ENCODE assay signal across 1 cellular context in the genomic region with DNA sequence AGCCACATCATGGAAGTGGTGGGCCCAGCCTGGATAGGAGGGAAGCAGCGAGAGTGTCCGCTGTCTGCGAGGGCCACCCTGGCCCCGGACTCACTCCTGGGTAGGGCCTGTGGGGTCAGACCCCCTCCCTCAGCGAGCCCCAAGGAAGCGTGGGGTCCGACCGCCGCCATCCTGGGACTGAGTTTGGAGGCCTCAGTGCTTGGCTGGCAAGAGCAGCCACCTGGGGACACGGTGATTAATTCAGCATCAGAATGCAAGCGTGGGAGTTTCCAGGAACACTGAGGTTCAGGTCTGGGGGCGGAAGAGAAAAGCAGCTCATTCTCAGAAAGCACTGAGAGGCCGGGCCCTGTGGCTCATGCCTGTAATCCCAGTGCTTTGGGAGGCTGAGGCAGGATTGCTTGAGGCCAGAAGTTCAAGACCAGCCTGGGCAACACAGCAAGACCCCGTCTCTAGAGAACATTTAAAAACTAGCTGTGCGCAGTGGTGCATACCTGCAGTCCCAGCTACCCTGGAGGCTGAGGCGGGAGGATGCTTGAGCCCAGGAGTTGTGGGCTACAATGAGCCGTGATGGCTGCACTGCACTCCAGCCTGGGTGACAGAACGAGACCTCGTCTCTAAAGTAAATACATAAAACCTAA.
TF ChIP-seq lines count a peak whose summit lies in the region.

No MANE protein-coding gene starts in this region.

TF ChIP-seq in HEK293, 187 proteins besides CTCF, POLR2A, EP300 and RAD21 (continued from another document):
- TF ChIP-seq, protein P1, sequence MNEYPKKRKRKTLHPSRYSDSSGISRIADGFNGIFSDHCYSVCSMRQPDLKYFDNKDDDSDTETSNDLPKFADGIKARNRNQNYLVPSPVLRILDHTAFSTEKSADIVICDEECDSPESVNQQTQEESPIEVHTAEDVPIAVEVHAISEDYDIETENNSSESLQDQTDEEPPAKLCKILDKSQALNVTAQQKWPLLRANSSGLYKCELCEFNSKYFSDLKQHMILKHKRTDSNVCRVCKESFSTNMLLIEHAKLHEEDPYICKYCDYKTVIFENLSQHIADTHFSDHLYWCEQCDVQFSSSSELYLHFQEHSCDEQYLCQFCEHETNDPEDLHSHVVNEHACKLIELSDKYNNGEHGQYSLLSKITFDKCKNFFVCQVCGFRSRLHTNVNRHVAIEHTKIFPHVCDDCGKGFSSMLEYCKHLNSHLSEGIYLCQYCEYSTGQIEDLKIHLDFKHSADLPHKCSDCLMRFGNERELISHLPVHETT (tag by site-specific recombination; IDR thresholded peaks at IDR 0.05), result no peak
- no peak for TF ChIP-seq ZNF423 (tag by site-specific recombination; IDR thresholded peaks at IDR 0.05)
- no peak for TF ChIP-seq ZNF350 (tag by site-specific recombination; IDR thresholded peaks at IDR 0.05)
- TF ChIP-seq, protein P2, sequence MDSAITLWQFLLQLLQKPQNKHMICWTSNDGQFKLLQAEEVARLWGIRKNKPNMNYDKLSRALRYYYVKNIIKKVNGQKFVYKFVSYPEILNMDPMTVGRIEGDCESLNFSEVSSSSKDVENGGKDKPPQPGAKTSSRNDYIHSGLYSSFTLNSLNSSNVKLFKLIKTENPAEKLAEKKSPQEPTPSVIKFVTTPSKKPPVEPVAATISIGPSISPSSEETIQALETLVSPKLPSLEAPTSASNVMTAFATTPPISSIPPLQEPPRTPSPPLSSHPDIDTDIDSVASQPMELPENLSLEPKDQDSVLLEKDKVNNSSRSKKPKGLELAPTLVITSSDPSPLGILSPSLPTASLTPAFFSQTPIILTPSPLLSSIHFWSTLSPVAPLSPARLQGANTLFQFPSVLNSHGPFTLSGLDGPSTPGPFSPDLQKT (IDR thresholded peaks at IDR 0.05; ENCODE audit: borderline replicate concordance, low read depth, low read length), result no peak
- no peak for TF ChIP-seq ZNF585B (tag by site-specific recombination; IDR thresholded peaks at IDR 0.05)
- no peak for TF ChIP-seq ZNF843 (tag by site-specific recombination; IDR thresholded peaks at IDR 0.05)
- TF ChIP-seq ZNF433 (tag by site-specific recombination; IDR thresholded peaks at IDR 0.05; ENCODE audit: low read depth), result no peak
- no peak for TF ChIP-seq RBAK (tag by site-specific recombination; IDR thresholded peaks at IDR 0.05)
- TF ChIP-seq, protein P3, sequence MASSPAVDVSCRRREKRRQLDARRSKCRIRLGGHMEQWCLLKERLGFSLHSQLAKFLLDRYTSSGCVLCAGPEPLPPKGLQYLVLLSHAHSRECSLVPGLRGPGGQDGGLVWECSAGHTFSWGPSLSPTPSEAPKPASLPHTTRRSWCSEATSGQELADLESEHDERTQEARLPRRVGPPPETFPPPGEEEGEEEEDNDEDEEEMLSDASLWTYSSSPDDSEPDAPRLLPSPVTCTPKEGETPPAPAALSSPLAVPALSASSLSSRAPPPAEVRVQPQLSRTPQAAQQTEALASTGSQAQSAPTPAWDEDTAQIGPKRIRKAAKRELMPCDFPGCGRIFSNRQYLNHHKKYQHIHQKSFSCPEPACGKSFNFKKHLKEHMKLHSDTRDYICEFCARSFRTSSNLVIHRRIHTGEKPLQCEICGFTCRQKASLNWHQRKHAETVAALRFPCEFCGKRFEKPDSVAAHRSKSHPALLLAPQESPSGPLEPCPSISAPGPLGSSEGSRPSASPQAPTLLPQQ (tag by site-specific recombination; IDR thresholded peaks at IDR 0.05), result no peak
- no peak for TF ChIP-seq HOXA7 (CRISPR knock-in tag; IDR thresholded peaks at IDR 0.05; ENCODE audit: borderline replicate concordance)
- TF ChIP-seq ZNF248 (tag by site-specific recombination; IDR thresholded peaks at IDR 0.05), result no peak
- no peak for TF ChIP-seq ZNF571 (tag by site-specific recombination; IDR thresholded peaks at IDR 0.05)
- no peak for TF ChIP-seq ZNF202 (tag by site-specific recombination; IDR thresholded peaks at IDR 0.05; ENCODE audit: borderline replicate concordance)
